ENCODE assay signal across 8 cellular contexts in genomic region chr17:31524926-31525800, GRCh38.
DNase-seq lines count a peak whose midpoint lies in the region; ATAC-seq and TF ChIP-seq lines count a peak whose summit lies in the region.

No MANE protein-coding gene starts in this region.

- H3K4me3 ChIP-seq in HUES64 (ENCODE audit: low read length) (no peak overlapping the region), SJCRH30 (no peak overlapping the region), foreskin fibroblast (ENCODE audit: low read depth in 1 of 2, low read length in 2 of 2) (no peak overlapping the region), suprapubic skin (no peak overlapping the region)

- TF ChIP-seq CTCF in foreskin fibroblast (IDR thresholded peaks at IDR 0.05; ENCODE audit: low read depth, low read length) (peak; percentile 92), omental fat pad (IDR thresholded peaks at IDR 0.05) (peak in 1 of 3 donors; percentile 71), suprapubic skin (IDR thresholded peaks at IDR 0.05) (peak; percentile 85 to 86)

- no peak for TF ChIP-seq EP300 in suprapubic skin (IDR thresholded peaks at IDR 0.05)

- ATAC-seq in omental fat pad (ENCODE audit: low FRiP score) (peak; percentile 55), GM21360 (IDR thresholded peaks at IDR 0.05; ENCODE audit: unreplicated experiment) (no peak)

- TF ChIP-seq POLR2A in suprapubic skin (IDR thresholded peaks at IDR 0.05) = no peak

- no peaks in the 10 kb centered on the region for H3K9me3 ChIP-seq in HUES64 (ENCODE audit: insufficient read depth, low read depth, low read length)
- 0 out of 2 replicates have a peak, but pooled peaks cover 2% of the 10 kb centered on the region for H3K9me3 ChIP-seq in SJCRH30 (replicated peaks)
- no peaks in the 10 kb centered on the region for H3K9me3 ChIP-seq in suprapubic skin

- peak; percentile 93 for DNase-seq in ELR (ENCODE audit: low read depth)
- DNase-seq in SJCRH30 = peak; percentile 87 to 92
- DNase-seq in activated effector memory CD4-positive, alpha-beta T cell treated with Interleukin-2 at 50 U/mL for 16 hours = peak; percentile 71
- peak; percentile 83 to 94 for DNase-seq in foreskin fibroblast
- peak; percentile 98 for DNase-seq in omental fat pad (ENCODE audit: low spot score)
- DNase-seq in suprapubic skin (ENCODE audit: low spot score in 2 of 2) = peak; percentile 86 to 91

- no peak overlapping the region for H3K9ac ChIP-seq in HUES64 (ENCODE audit: low read depth, low read length)

- 71% methylated on average over 31 of the region's 31 CpGs for WGBS in HUES64
- WGBS in suprapubic skin = 84% methylated on average over 20 of the region's 31 CpGs

- H3K27me3 ChIP-seq in HUES64 (ENCODE audit: insufficient read depth, low read length) (no peaks in the 10 kb centered on the region), SJCRH30 (no peaks in the 10 kb centered on the region), suprapubic skin (no peaks in the 10 kb centered on the region)

- H3K27ac ChIP-seq in HUES64 (ENCODE audit: low read depth, low read length) (peak overlapping the region; percentile 41; the same call in 1 of the 2 replicates), SJCRH30 (no peak overlapping the region), suprapubic skin (no peak overlapping the region)

- H3K36me3 ChIP-seq in HUES64 (ENCODE audit: insufficient read depth, low read length) (peaks cover 59% of the 10 kb centered on the region), SJCRH30 (no peaks in the 10 kb centered on the region), suprapubic skin (peaks cover 39% of the 10 kb centered on the region)

- no peaks in the 10 kb centered on the region for H3K4me1 ChIP-seq in HUES64 (ENCODE audit: insufficient read depth, low read length)
- peaks cover 7% of the 10 kb centered on the region for H3K4me1 ChIP-seq in SJCRH30
- peaks cover 6% of the 10 kb centered on the region for H3K4me1 ChIP-seq in suprapubic skin
